In the genomic region with DNA sequence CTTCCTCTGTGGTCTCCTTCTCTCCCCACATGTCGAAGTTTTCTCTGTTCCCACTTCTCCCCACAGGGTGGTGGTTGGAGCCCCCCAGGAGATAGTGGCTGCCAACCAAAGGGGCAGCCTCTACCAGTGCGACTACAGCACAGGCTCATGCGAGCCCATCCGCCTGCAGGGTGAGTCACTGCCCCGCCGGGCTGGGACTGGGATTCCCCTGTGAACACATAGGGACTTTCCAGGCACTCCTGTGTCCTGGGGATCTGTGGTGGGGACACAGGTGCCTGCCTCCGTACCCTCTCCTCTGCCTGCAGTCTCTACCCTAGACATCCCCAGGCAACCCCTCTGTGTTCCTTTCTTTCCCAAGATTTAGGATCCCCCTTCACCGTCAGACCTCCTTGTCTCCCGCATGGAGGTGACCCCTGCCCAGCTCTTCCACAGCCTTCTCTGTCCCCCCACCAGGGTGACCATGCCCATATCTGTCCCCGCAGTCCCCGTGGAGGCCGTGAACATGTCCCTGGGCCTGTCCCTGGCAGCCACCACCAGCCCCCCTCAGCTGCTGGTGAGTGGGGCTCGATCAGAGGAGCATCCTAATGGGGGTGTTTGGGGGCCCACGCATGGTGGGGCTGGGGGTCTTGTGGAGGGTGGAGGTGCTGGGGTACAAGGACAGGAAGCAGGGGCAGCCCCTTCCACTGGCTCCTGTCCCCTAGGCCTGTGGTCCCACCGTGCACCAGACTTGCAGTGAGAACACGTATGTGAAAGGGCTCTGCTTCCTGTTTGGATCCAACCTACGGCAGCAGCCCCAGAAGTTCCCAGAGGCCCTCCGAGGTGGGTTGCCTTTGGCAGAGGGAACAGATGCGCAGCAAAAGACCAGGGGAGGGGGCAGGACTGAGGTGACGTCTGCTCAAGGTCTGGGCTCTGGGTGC, we compare ENCODE assay signal across 1 cellular context.
TF ChIP-seq lines count a peak whose summit lies in the region.

No MANE protein-coding gene starts in this region.

TF ChIP-seq in GM12878, 131 proteins besides CTCF, POLR2A, EP300 and RAD21 (continued from another document and continues in another):
- TF ChIP-seq RELB (IDR thresholded peaks at IDR 0.05; ENCODE audit: low read depth) (peak; percentile 98), RBBP5 (conservative IDR thresholded peaks at IDR 0.05) (no peak), IKZF2 (IDR thresholded peaks at IDR 0.05) (peak; percentile 91 to 93), NR2F1 (conservative IDR thresholded peaks at IDR 0.05) (0 out of 2 replicates have a peak, but pooled peaks have one; percentile 22), POLR2AphosphoS2 (IDR thresholded peaks at IDR 0.05; ENCODE audit: low read depth, low read length) (no peak), MEF2A (IDR thresholded peaks at IDR 0.05; ENCODE audit: insufficient read depth, low read depth, low read length) (0 out of 2 replicates have a peak, but pooled peaks have one; percentile 13), GABPA (IDR thresholded peaks at IDR 0.05; ENCODE audit: low read depth) (no peak), IRF4 (IDR thresholded peaks at IDR 0.05; ENCODE audit: low read depth, low read length) (peak; percentile 39; the same call in 1 of the 2 replicates), CHD2 (IDR thresholded peaks at IDR 0.05; ENCODE audit: borderline replicate concordance, low read depth, low read length) (peak; percentile 8; the same call in 1 of the 2 replicates), SRF (IDR thresholded peaks at IDR 0.05; ENCODE audit: low read depth in 2 of 2, low read length in 2 of 2) (no peak), JUNB (IDR thresholded peaks at IDR 0.05) (peak; percentile 72), NRF1 (conservative IDR thresholded peaks at IDR 0.05; ENCODE audit: low read depth, low read length) (no peak), SREBF1 (IDR thresholded peaks at IDR 0.05; ENCODE audit: low read length) (no peak), FOXM1 (IDR thresholded peaks at IDR 0.05; ENCODE audit: low read depth, low read length) (no peak), SMARCA5 (IDR thresholded peaks at IDR 0.05) (peak; percentile 53; the same call in 1 of the 2 replicates), SUPT20H (IDR thresholded peaks at IDR 0.05; ENCODE audit: borderline replicate concordance, control insufficient read depth, low read depth, low read length) (no peak), STAT1 (conservative IDR thresholded peaks at IDR 0.05) (no peak), CBX3 (IDR thresholded peaks at IDR 0.05; ENCODE audit: borderline replicate concordance, low read depth) (no peak), CBFB (IDR thresholded peaks at IDR 0.05; ENCODE audit: low read depth) (no peak), CBX5 (IDR thresholded peaks at IDR 0.05; ENCODE audit: low read depth) (no peak), JUND (IDR thresholded peaks at IDR 0.05; ENCODE audit: low read depth, low read length) (0 out of 2 replicates have a peak, but pooled peaks have one; percentile 59), HDAC6 (IDR thresholded peaks at IDR 0.05; ENCODE audit: unreplicated experiment) (no peak), FOXK2 (IDR thresholded peaks at IDR 0.05) (no peak), ZBTB11 (CRISPR knock-in tag; IDR thresholded peaks at IDR 0.05) (no peak), MXI1 (IDR thresholded peaks at IDR 0.05; ENCODE audit: low read depth, low read length) (no peak), HCFC1 (IDR thresholded peaks at IDR 0.05; ENCODE audit: low read length) (no peak), MEF2B (IDR thresholded peaks at IDR 0.05; ENCODE audit: partially characterized antibody, poor library complexity, severe bottlenecking) (peak; percentile 44), RFX5 (IDR thresholded peaks at IDR 0.05; ENCODE audit: low read depth, low read length) (no peak), MTA2 (IDR thresholded peaks at IDR 0.05; ENCODE audit: low read depth) (peak; percentile 72), LARP7 (IDR thresholded peaks at IDR 0.05) (no peak; the same call in 1 of the 2 replicates), ZNF274 (IDR thresholded peaks at IDR 0.05; ENCODE audit: insufficient read depth, insufficient read length) (no peak), MYC (IDR thresholded peaks at IDR 0.05; ENCODE audit: insufficient read depth, insufficient read length, insufficient replicate concordance, low read length, severe bottlenecking) (no peak), PKNOX1 (IDR thresholded peaks at IDR 0.05) (0 out of 2 replicates have a peak, but pooled peaks have one; percentile 21)
- TF ChIP-seq, protein P1, sequence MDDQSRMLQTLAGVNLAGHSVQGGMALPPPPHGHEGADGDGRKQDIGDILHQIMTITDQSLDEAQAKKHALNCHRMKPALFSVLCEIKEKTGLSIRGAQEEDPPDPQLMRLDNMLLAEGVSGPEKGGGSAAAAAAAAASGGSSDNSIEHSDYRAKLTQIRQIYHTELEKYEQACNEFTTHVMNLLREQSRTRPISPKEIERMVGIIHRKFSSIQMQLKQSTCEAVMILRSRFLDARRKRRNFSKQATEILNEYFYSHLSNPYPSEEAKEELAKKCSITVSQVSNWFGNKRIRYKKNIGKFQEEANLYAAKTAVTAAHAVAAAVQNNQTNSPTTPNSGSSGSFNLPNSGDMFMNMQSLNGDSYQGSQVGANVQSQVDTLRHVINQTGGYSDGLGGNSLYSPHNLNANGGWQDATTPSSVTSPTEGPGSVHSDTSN (IDR thresholded peaks at IDR 0.05; ENCODE audit: insufficient replicate concordance, low read depth, low read length): no peak
- TF ChIP-seq, protein P2, sequence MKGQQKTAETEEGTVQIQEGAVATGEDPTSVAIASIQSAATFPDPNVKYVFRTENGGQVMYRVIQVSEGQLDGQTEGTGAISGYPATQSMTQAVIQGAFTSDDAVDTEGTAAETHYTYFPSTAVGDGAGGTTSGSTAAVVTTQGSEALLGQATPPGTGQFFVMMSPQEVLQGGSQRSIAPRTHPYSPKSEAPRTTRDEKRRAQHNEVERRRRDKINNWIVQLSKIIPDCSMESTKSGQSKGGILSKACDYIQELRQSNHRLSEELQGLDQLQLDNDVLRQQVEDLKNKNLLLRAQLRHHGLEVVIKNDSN (IDR thresholded peaks at IDR 0.05; ENCODE audit: borderline replicate concordance, extremely low read length, insufficient read depth, low read depth, low read length): no peak
- TF ChIP-seq, protein P3, sequence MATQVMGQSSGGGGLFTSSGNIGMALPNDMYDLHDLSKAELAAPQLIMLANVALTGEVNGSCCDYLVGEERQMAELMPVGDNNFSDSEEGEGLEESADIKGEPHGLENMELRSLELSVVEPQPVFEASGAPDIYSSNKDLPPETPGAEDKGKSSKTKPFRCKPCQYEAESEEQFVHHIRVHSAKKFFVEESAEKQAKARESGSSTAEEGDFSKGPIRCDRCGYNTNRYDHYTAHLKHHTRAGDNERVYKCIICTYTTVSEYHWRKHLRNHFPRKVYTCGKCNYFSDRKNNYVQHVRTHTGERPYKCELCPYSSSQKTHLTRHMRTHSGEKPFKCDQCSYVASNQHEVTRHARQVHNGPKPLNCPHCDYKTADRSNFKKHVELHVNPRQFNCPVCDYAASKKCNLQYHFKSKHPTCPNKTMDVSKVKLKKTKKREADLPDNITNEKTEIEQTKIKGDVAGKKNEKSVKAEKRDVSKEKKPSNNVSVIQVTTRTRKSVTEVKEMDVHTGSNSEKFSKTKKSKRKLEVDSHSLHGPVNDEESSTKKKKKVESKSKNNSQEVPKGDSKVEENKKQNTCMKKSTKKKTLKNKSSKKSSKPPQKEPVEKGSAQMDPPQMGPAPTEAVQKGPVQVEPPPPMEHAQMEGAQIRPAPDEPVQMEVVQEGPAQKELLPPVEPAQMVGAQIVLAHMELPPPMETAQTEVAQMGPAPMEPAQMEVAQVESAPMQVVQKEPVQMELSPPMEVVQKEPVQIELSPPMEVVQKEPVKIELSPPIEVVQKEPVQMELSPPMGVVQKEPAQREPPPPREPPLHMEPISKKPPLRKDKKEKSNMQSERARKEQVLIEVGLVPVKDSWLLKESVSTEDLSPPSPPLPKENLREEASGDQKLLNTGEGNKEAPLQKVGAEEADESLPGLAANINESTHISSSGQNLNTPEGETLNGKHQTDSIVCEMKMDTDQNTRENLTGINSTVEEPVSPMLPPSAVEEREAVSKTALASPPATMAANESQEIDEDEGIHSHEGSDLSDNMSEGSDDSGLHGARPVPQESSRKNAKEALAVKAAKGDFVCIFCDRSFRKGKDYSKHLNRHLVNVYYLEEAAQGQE (IDR thresholded peaks at IDR 0.05; ENCODE audit: low read depth, low read length): no peak
- TF ChIP-seq, protein P4, sequence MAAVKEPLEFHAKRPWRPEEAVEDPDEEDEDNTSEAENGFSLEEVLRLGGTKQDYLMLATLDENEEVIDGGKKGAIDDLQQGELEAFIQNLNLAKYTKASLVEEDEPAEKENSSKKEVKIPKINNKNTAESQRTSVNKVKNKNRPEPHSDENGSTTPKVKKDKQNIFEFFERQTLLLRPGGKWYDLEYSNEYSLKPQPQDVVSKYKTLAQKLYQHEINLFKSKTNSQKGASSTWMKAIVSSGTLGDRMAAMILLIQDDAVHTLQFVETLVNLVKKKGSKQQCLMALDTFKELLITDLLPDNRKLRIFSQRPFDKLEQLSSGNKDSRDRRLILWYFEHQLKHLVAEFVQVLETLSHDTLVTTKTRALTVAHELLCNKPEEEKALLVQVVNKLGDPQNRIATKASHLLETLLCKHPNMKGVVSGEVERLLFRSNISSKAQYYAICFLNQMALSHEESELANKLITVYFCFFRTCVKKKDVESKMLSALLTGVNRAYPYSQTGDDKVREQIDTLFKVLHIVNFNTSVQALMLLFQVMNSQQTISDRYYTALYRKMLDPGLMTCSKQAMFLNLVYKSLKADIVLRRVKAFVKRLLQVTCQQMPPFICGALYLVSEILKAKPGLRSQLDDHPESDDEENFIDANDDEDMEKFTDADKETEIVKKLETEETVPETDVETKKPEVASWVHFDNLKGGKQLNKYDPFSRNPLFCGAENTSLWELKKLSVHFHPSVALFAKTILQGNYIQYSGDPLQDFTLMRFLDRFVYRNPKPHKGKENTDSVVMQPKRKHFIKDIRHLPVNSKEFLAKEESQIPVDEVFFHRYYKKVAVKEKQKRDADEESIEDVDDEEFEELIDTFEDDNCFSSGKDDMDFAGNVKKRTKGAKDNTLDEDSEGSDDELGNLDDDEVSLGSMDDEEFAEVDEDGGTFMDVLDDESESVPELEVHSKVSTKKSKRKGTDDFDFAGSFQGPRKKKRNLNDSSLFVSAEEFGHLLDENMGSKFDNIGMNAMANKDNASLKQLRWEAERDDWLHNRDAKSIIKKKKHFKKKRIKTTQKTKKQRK (IDR thresholded peaks at IDR 0.05; ENCODE audit: low read depth, low read length): no peak
- TF ChIP-seq, protein P5, sequence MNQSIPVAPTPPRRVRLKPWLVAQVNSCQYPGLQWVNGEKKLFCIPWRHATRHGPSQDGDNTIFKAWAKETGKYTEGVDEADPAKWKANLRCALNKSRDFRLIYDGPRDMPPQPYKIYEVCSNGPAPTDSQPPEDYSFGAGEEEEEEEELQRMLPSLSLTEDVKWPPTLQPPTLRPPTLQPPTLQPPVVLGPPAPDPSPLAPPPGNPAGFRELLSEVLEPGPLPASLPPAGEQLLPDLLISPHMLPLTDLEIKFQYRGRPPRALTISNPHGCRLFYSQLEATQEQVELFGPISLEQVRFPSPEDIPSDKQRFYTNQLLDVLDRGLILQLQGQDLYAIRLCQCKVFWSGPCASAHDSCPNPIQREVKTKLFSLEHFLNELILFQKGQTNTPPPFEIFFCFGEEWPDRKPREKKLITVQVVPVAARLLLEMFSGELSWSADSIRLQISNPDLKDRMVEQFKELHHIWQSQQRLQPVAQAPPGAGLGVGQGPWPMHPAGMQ (IDR thresholded peaks at IDR 0.05; ENCODE audit: borderline replicate concordance): no peak
